In genomic region chr1:21511579-21512522, GRCh38 we compare ENCODE assay signal across 9 cellular contexts. TPM values are rescaled to one million over a fixed set of nuclear protein-coding genes. Genes with fewer than 3 reads are reported as not detected.
DNase-seq lines count a peak whose midpoint lies in the region; ATAC-seq and TF ChIP-seq lines count a peak whose summit lies in the region.
"Had no signal": no experiment of that assay in that cellular context is flagged by ENCODE, and none has a peak within 500 bp of the region (broad histone marks: within the 10 kb centered on the region; RNA-seq: fewer than 3 reads in every experiment).

No MANE protein-coding gene starts in this region.

- H3K27me3 ChIP-seq in right atrium auricular region, result no peaks in the 10 kb centered on the region
- peaks cover 11 to 35% (median 27%) of the 10 kb centered on the region in 3 donors for H3K27me3 ChIP-seq in sigmoid colon

- H3K36me3 Mint-ChIP-seq in endothelial cell (ENCODE audit: low read depth, unreplicated experiment), result no peaks in the 10 kb centered on the region

- H3K36me3 ChIP-seq in right atrium auricular region, result no peaks in the 10 kb centered on the region
- H3K36me3 ChIP-seq in sigmoid colon, result no peaks in the 10 kb centered on the region

- TF ChIP-seq CTCF in right atrium auricular region (IDR thresholded peaks at IDR 0.05), result no peak
- TF ChIP-seq CTCF in sigmoid colon (IDR thresholded peaks at IDR 0.05), result no peak
- no peak for TF ChIP-seq CTCF in endothelial cell (IDR thresholded peaks at IDR 0.05; ENCODE audit: unreplicated experiment)

- intact Hi-C loops in sigmoid colon (cut with DNase I), result no loop called here

- peaks cover 9% of the 10 kb centered on the region for H3K4me1 Mint-ChIP-seq in endothelial cell (ENCODE audit: unreplicated experiment)

- peaks cover 11% of the 10 kb centered on the region for H3K27me3 Mint-ChIP-seq in endothelial cell (ENCODE audit: unreplicated experiment)

- no peaks in the 10 kb centered on the region for H3K9me3 ChIP-seq in right atrium auricular region
- no peaks in the 10 kb centered on the region for H3K9me3 ChIP-seq in sigmoid colon

- no peaks in the 10 kb centered on the region for H3K9me3 Mint-ChIP-seq in endothelial cell (ENCODE audit: unreplicated experiment)

- TF ChIP-seq EP300 in sigmoid colon (IDR thresholded peaks at IDR 0.05), result no peak

- H3K4me1 ChIP-seq in right atrium auricular region (peaks cover 0 to 29% of the 10 kb centered on the region in 2 donors), sigmoid colon (peaks cover 0 to 33% (median 27%) of the 10 kb centered on the region in 4 donors)

- ATAC-seq in HG02973 (IDR thresholded peaks at IDR 0.05; ENCODE audit: unreplicated experiment) (no peak), HG03280 (IDR thresholded peaks at IDR 0.05; ENCODE audit: unreplicated experiment) (no peak)

- TF ChIP-seq POLR2A in sigmoid colon (IDR thresholded peaks at IDR 0.05), result no peak

- H3K4me3 ChIP-seq in right atrium auricular region, result no peak overlapping the region
- no peak overlapping the region for H3K4me3 ChIP-seq in sigmoid colon

- no peak overlapping the region for H3K4me3 Mint-ChIP-seq in endothelial cell (ENCODE audit: unreplicated experiment)

- H3K27ac ChIP-seq in right atrium auricular region, result peak overlapping the region in 1 of 2 donors; percentile 28
- H3K27ac ChIP-seq in sigmoid colon, result peak overlapping the region in 2 of 4 donors; percentile 47 to 65

- WGBS in sigmoid colon, 2 donors, result 80 to 85% methylated on average over 11 of the region's 11 CpGs

- DNase-seq in ELR (ENCODE audit: low read depth) (peak; percentile 52), amniotic epithelial cell (ENCODE audit: low read depth) (peak; percentile 97), right atrium auricular region (ENCODE audit: low spot score) (peak; percentile 80), sigmoid colon (peak; percentile 72), endothelial cell (ENCODE audit: low spot score) (no peak)
- DNase-seq in activated CD4-positive, alpha-beta T cell treated with anti-CD3 and anti-CD28 coated beads for 1 hour, result no peak
- DNase-seq: activated CD4-positive, alpha-beta T cell treated with anti-CD3 and anti-CD28 coated beads, Interleukin-2, amount 50 U/mL, for 4 hours had no signal

- no peak overlapping the region for H3K27ac Mint-ChIP-seq in endothelial cell (ENCODE audit: unreplicated experiment)

RNA-seq across cellular contexts. Expression of gene ALPL, which starts 2.6 kb away (rescaled TPM):
- total RNA-seq in right atrium auricular region, result 10 to 100 TPM; 16.2 to 50.3 TPM
- 1 to 10 TPM in 2 of 4 donors, under 1 TPM in 2; 0.36 to 4.7 (median 1.4) TPM for total RNA-seq in sigmoid colon
- polyA plus RNA-seq in sigmoid colon, result 1 to 10 TPM; 2.1 to 7.8 (median 4.1) TPM
- total RNA-seq in endothelial cell (ENCODE audit: unreplicated experiment), result 11.7 TPM

Comparison
In these comparisons a context has a peak if more than half of its experiments do, and no peak if none do; other contexts are left out.
1. DNase-seq: peak in ELR (single experiment), amniotic epithelial cell (single experiment), right atrium auricular region (single experiment) and sigmoid colon (single experiment); none in activated CD4-positive, alpha-beta T cell treated with anti-CD3 and anti-CD28 coated beads for 1 hour (single experiment) and endothelial cell (single experiment).